1 cellular context compared by ENCODE assay signal in the genomic region with DNA sequence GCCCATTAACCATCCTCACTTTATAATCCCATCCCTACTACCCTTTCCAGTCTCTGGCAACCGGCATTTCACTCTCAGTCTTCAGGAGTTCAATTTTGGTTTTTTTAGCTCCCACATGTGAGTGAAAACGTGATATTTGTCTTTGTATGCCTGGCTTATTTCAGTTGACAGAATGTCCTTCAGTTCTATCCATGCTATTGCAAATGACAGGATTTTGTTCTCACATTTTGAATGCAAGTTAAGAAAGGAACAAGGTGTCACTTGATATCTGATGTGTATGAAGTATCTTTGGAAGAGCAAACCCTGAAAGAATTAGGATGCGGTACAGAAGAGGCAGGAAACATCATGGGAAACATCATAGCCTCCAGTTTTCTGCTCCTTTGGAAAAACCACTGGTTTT.
TF ChIP-seq lines count a peak whose summit lies in the region.

No MANE protein-coding gene starts in this region.

TF ChIP-seq in GM23338, 12 proteins besides CTCF, POLR2A, EP300 and RAD21 (continued from another document):
- TF ChIP-seq ZNF462 (CRISPR knock-in tag; IDR thresholded peaks at IDR 0.05) (no peak), STAT1 (IDR thresholded peaks at IDR 0.05; ENCODE audit: unreplicated experiment) (no peak), ZNF114 (CRISPR knock-in tag; IDR thresholded peaks at IDR 0.05) (no peak), JUNB (IDR thresholded peaks at IDR 0.05; ENCODE audit: unreplicated experiment) (no peak), ZNF331 (CRISPR knock-in tag; IDR thresholded peaks at IDR 0.05; ENCODE audit: low read depth) (no peak), NANOG (IDR thresholded peaks at IDR 0.05; ENCODE audit: borderline replicate concordance) (no peak), POLR2AphosphoS5 (IDR thresholded peaks at IDR 0.05; ENCODE audit: low read depth) (no peak), EZH2phosphoT487 (IDR thresholded peaks at IDR 0.05; ENCODE audit: unreplicated experiment) (no peak), ETS1 (IDR thresholded peaks at IDR 0.05) (no peak), CREB1 (CRISPR knock-in tag; IDR thresholded peaks at IDR 0.05; ENCODE audit: low read depth) (no peak), EZH2 (IDR thresholded peaks at IDR 0.05; ENCODE audit: low read depth, unreplicated experiment) (no peak)
